ENCODE assay signal across 8 cellular contexts in the genomic region with DNA sequence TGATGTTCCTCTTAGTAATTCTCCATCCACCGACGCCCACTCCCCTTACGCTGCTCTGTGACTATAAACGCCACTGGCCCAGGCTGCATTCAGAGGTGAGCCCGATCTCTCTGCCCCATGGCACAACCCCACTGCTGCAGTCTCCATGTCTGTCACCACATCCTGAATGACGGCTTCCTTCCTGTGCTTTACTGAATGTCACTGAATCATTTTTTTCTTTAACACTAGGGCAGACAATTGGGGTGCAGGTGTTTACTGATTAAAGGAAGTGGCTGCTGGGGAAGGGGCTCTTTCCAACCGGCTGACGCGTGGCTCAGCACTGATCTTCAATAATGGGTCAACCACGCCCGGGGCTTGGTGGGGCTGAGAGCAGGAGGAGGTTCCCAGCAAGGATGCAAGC.
DNase-seq lines count a peak whose midpoint lies in the region; ATAC-seq and TF ChIP-seq lines count a peak whose summit lies in the region.

No MANE protein-coding gene starts in this region.

- peak overlapping the region; percentile 76 for H3K4me3 Mint-ChIP-seq in natural killer cell

- TF ChIP-seq CTCF in natural killer cell (IDR thresholded peaks at IDR 0.05): no peak

- no peaks in the 10 kb centered on the region for H3K36me3 Mint-ChIP-seq in natural killer cell

- peaks cover 66 to 69% of the 10 kb centered on the region in 2 donors for H3K4me1 Mint-ChIP-seq in natural killer cell

- intact Hi-C loops in natural killer cell (cut with micrococcal nuclease): no loop called here

- no peaks in the 10 kb centered on the region for H3K27me3 Mint-ChIP-seq in natural killer cell (ENCODE audit: low read depth in 2 of 2)

- peak overlapping the region; percentile 30 for H3K4me3 ChIP-seq in Jurkat, Clone E6-1 (ENCODE audit: low read length)

- ATAC-seq in natural killer cell (peak; percentile 90 to 95 (median 93)), HG03565 (IDR thresholded peaks at IDR 0.05; ENCODE audit: unreplicated experiment) (no peak)

- H3K27ac Mint-ChIP-seq in natural killer cell: peak overlapping the region; percentile 91

- peaks cover 0 to 5% of the 10 kb centered on the region in 2 donors for H3K9me3 Mint-ChIP-seq in natural killer cell

- DNase-seq in CD1c-positive myeloid dendritic cell (ENCODE audit: extremely low spot score): peak; percentile 20
- DNase-seq in Jurkat, Clone E6-1 (ENCODE audit: low read depth, low spot score): peak; percentile 95
- DNase-seq in activated CD8-positive, alpha-beta memory T cell treated with anti-CD3 and anti-CD28 coated beads, Interleukin-2, amount 50 U/mL, for 4 hours: peak; percentile 65
- peak; percentile 33 for DNase-seq in natural killer cell
- DNase-seq in cerebellar cortex (ENCODE audit: low spot score): no peak
- no peak for DNase-seq in mucosa of gallbladder (ENCODE audit: low spot score)
- DNase-seq in LoVo (ENCODE audit: low spot score): no peak

Comparison
In these comparisons a context has a peak if more than half of its experiments do, and no peak if none do; other contexts are left out.
1. DNase-seq: peak in CD1c-positive myeloid dendritic cell (single experiment), Jurkat, Clone E6-1 (single experiment), activated CD8-positive, alpha-beta memory T cell treated with anti-CD3 and anti-CD28 coated beads, Interleukin-2, amount 50 U/mL, for 4 hours (single experiment) and natural killer cell (single experiment); none in cerebellar cortex (single experiment), mucosa of gallbladder (single experiment) and LoVo (single experiment).